In genomic region chr17:61420128-61420527, GRCh38 we compare ENCODE assay signal across 32 cellular contexts. TPM values are rescaled to one million over a fixed set of nuclear protein-coding genes. Genes with fewer than 3 reads are reported as not detected.
"Had no signal": no experiment of that assay in that cellular context is flagged by ENCODE, and none has a peak within 500 bp of the region (broad histone marks: within the 10 kb centered on the region; RNA-seq: fewer than 3 reads in every experiment).

No MANE protein-coding gene starts in this region.

- H3K27ac ChIP-seq: brain microvascular endothelial cell, cardiac muscle cell, Peyer's patch, RWPE1, SJCRH30, VCaP had no signal

- DNase-seq: activated CD4-positive, alpha-beta memory T cell treated with anti-CD3 and anti-CD28 coated beads, Interleukin-2, amount 10 ng/mL, durations not matched to agents 7 days and 5 days; activated CD4-positive, alpha-beta T cell treated with anti-CD3 and anti-CD28 coated beads for 36 hours; activated CD4-positive, alpha-beta T cell treated with anti-CD3 and anti-CD28 coated beads, Interleukin-2, amount 50 U/mL, for 1 hour; activated gamma-delta T cell treated with Interleukin-2 at 50 U/mL for 16 hours; activated naive CD4-positive, alpha-beta T cell treated with anti-CD3 and anti-CD28 coated beads, Interleukin-2, amount 10 ng/mL, durations not matched to agents 7 days and 5 days; activated naive CD8-positive, alpha-beta T cell treated with anti-CD3 and anti-CD28 coated beads for 36 hours; activated T-cell treated with anti-CD3 and anti-CD28 coated beads for 4 hours; activated T-cell treated with anti-CD3 and anti-CD28 coated beads, Interleukin-2, amount 50 U/mL, for 72 hours; brain microvascular endothelial cell; Kasumi-1; NCI-H1105 treated with DMSO at 0.1 percent for 48 hours; NCI-H1436 treated with DMSO at 0.1 percent for 48 hours; NCI-H187 treated with DMSO at 0.1 percent for 48 hours; NCI-H2171; NCI-H2227 treated with DMSO at 0.1 percent for 48 hours; NCI-H446 treated with DMSO at 0.1 percent for 48 hours; NCI-H524 treated with DMSO at 0.1 percent for 48 hours; NCI-H748 treated with DMSO at 0.1 percent for 48 hours; NK-92 treated with Interleukin-12 subunit alpha and Interleukin-12 subunit beta, amount 100 ng/mL, for 24 hours; OCI-M1; Peyer's patch; Right ventricle myocardium superior; SJCRH30; SK-N-SH; T-helper 1 cell had no signal

- ATAC-seq: activated CD4-positive, alpha-beta T cell treated with anti-CD3 and anti-CD28 coated beads for 36 hours; activated T-cell treated with anti-CD3 and anti-CD28 coated beads, Interleukin-2, amount 50 U/mL, for 72 hours; K562 had no signal

- H3K4me1 Mint-ChIP-seq: activated CD4-positive, alpha-beta T cell treated with anti-CD3 and anti-CD28 coated beads for 36 hours; activated naive CD8-positive, alpha-beta T cell treated with anti-CD3 and anti-CD28 coated beads for 36 hours had no signal

- H3K36me3 ChIP-seq: brain microvascular endothelial cell, cardiac muscle cell, Peyer's patch, SJCRH30 had no signal

- H3K9me3 Mint-ChIP-seq: activated CD4-positive, alpha-beta memory T cell treated with anti-CD3 and anti-CD28 coated beads, Interleukin-2, amount 10 ng/mL, durations not matched to agents 7 days and 5 days; activated naive CD4-positive, alpha-beta T cell treated with anti-CD3 and anti-CD28 coated beads, Interleukin-2, amount 10 ng/mL, durations not matched to agents 7 days and 5 days; activated naive CD8-positive, alpha-beta T cell treated with anti-CD3 and anti-CD28 coated beads for 36 hours; activated T-cell treated with anti-CD3 and anti-CD28 coated beads, Interleukin-2, amount 50 U/mL, for 72 hours; activated T-helper 2 cell treated with anti-CD3 and anti-CD28 coated beads, Interferon-gamma antibody, Interleukin-2, Interleukin-4, amounts not matched to agents 10 μg/mL and 5 μg/mL and 100 μg/mL, durations not matched to agents 14 hours and 24 hours and 36 hours had no signal

- H3K4me3 ChIP-seq: cardiac muscle cell, K562, Peyer's patch, SJCRH30 had no signal

- H3K4me1 ChIP-seq: SJCRH30 had no signal

- H3K4me3 Mint-ChIP-seq: activated CD4-positive, alpha-beta memory T cell treated with anti-CD3 and anti-CD28 coated beads, Interleukin-2, amount 10 ng/mL, durations not matched to agents 7 days and 5 days; activated CD4-positive, alpha-beta T cell treated with anti-CD3 and anti-CD28 coated beads for 36 hours; activated naive CD4-positive, alpha-beta T cell treated with anti-CD3 and anti-CD28 coated beads, Interleukin-2, amount 10 ng/mL, durations not matched to agents 7 days and 5 days; activated naive CD8-positive, alpha-beta T cell treated with anti-CD3 and anti-CD28 coated beads for 36 hours; activated T-cell treated with anti-CD3 and anti-CD28 coated beads, Interleukin-2, amount 50 U/mL, for 72 hours had no signal

- H3K9ac ChIP-seq: SK-N-SH had no signal

- H3K9me3 ChIP-seq: Peyer's patch, SJCRH30, SK-N-SH had no signal

- H3K36me3 Mint-ChIP-seq: activated naive CD4-positive, alpha-beta T cell treated with anti-CD3 and anti-CD28 coated beads, Interleukin-2, amount 10 ng/mL, durations not matched to agents 7 days and 5 days; activated naive CD8-positive, alpha-beta T cell treated with anti-CD3 and anti-CD28 coated beads for 36 hours had no signal

- H3K27ac Mint-ChIP-seq: activated CD4-positive, alpha-beta memory T cell treated with anti-CD3 and anti-CD28 coated beads, Interleukin-2, amount 10 ng/mL, durations not matched to agents 7 days and 5 days; activated CD4-positive, alpha-beta T cell treated with anti-CD3 and anti-CD28 coated beads for 36 hours; activated naive CD4-positive, alpha-beta T cell treated with anti-CD3 and anti-CD28 coated beads, Interleukin-2, amount 10 ng/mL, durations not matched to agents 7 days and 5 days; activated naive CD8-positive, alpha-beta T cell treated with anti-CD3 and anti-CD28 coated beads for 36 hours; activated T-cell treated with anti-CD3 and anti-CD28 coated beads, Interleukin-2, amount 50 U/mL, for 72 hours; activated T-helper 2 cell treated with anti-CD3 and anti-CD28 coated beads, Interferon-gamma antibody, Interleukin-2, Interleukin-4, amounts not matched to agents 10 μg/mL and 5 μg/mL and 100 μg/mL, durations not matched to agents 14 hours and 24 hours and 36 hours had no signal

- H3K27me3 ChIP-seq: Peyer's patch, SJCRH30 had no signal

- H3K4me2 ChIP-seq: SK-N-SH had no signal

RNA-seq across cellular contexts. Expression of gene TBX2, which starts 20.5 kb away (rescaled TPM):
- total RNA-seq: activated CD4-positive, alpha-beta memory T cell treated with anti-CD3 and anti-CD28 coated beads, Interleukin-2, amount 10 ng/mL, durations not matched to agents 7 days and 5 days; activated CD4-positive, alpha-beta T cell treated with anti-CD3 and anti-CD28 coated beads for 36 hours; activated CD8-positive, alpha-beta memory T cell treated with anti-CD3 and anti-CD28 coated beads for 36 hours; activated naive CD8-positive, alpha-beta T cell treated with anti-CD3 and anti-CD28 coated beads for 36 hours; T-helper 2 cell treated with Interferon-gamma antibody and Interleukin-4, amounts not matched to agents 100 ng/mL and 5 ng/mL, for 36 hours had no signal

RNA-seq across cellular contexts. Expression of gene TBX4, which starts 32.1 kb away (rescaled TPM):
- total RNA-seq: activated CD4-positive, alpha-beta memory T cell treated with anti-CD3 and anti-CD28 coated beads, Interleukin-2, amount 10 ng/mL, durations not matched to agents 7 days and 5 days; activated CD4-positive, alpha-beta T cell treated with anti-CD3 and anti-CD28 coated beads for 36 hours; activated CD8-positive, alpha-beta memory T cell treated with anti-CD3 and anti-CD28 coated beads for 36 hours; activated naive CD8-positive, alpha-beta T cell treated with anti-CD3 and anti-CD28 coated beads for 36 hours; activated T-cell treated with anti-CD3 and anti-CD28 coated beads, Interleukin-2, amount 50 U/mL, for 72 hours; activated T-helper 2 cell treated with anti-CD3 and anti-CD28 coated beads, Interferon-gamma antibody, Interleukin-2, Interleukin-4, amounts not matched to agents 10 μg/mL and 5 μg/mL and 100 μg/mL, durations not matched to agents 14 hours and 24 hours and 36 hours; K562; Peyer's patch; Right ventricle myocardium superior; T-helper 2 cell treated with Interferon-gamma antibody and Interleukin-4, amounts not matched to agents 100 ng/mL and 5 ng/mL, for 36 hours had no signal
